ENCODE assay signal across 9 cellular contexts in the genomic region with DNA sequence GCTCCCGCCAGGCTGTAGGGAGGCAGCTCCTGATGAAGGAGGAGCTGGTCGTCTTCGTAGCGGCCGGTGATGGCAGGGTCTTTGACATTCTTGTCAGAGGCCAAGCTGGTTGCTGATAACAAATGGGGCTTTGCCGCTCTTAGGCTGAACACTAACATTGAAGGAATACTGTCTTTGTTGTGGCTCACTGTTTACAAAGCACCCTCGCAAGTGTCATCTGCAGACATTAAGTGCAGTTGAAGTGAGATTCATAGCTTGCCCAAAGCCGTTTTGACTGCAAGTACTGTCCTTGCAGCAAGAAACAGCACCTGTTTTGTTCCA. TPM values are rescaled to one million over a fixed set of nuclear protein-coding genes. Genes with fewer than 3 reads are reported as not detected.
DNase-seq lines count a peak whose midpoint lies in the region; ATAC-seq, FAIRE-seq and TF ChIP-seq lines count a peak whose summit lies in the region.
"Had no signal": no experiment of that assay in that cellular context is flagged by ENCODE, and none has a peak within 500 bp of the region (broad histone marks: within the 10 kb centered on the region; RNA-seq: fewer than 3 reads in every experiment).

No MANE protein-coding gene starts in this region.

- H3K27ac ChIP-seq in OCI-LY3 (ENCODE audit: low read length) (peak overlapping the region; percentile 41), epithelial cell of prostate (peak overlapping the region; percentile 79), pancreas (peak overlapping the region; percentile 89 to 99 (median 92))

- H3K4me3 ChIP-seq in OCI-LY3 (ENCODE audit: low read length), result peak overlapping the region; percentile 90
- peak overlapping the region; percentile 54 to 96 (median 92) for H3K4me3 ChIP-seq in pancreas

- FAIRE-seq in pancreas (lab: Jason Lieb, UNC), result no peak

- no peak for TF ChIP-seq CTCF in OCI-LY3 (IDR thresholded peaks at IDR 0.05; ENCODE audit: low read depth, low read length)
- TF ChIP-seq CTCF in pancreas (IDR thresholded peaks at IDR 0.05), result no peak

- no peaks in the 10 kb centered on the region for H3K9me3 ChIP-seq in OCI-LY3 (ENCODE audit: insufficient read depth, low read length)
- no peaks in the 10 kb centered on the region for H3K9me3 ChIP-seq in pancreas

- ATAC-seq in pancreas (peak in 2 of 4 donors; percentile 0 to 2), GM21786 (IDR thresholded peaks at IDR 0.05; ENCODE audit: unreplicated experiment) (no peak), GM19395 (IDR thresholded peaks at IDR 0.05; ENCODE audit: unreplicated experiment) (no peak), GM19351 (IDR thresholded peaks at IDR 0.05; ENCODE audit: unreplicated experiment) (no peak)

- H3K4me1 ChIP-seq in OCI-LY3 (ENCODE audit: low read length) (peaks cover 12% of the 10 kb centered on the region; the same call in 1 of the 2 replicates), pancreas (peaks cover 0 to 9% (median 6%) of the 10 kb centered on the region in 3 donors)

- intact Hi-C loops in pancreas (cut with DNase I), result no loop called here

- H2AFZ ChIP-seq in OCI-LY3 (ENCODE audit: low read depth, low read length), result peak overlapping the region; percentile 6; the same call in 1 of the 2 replicates

- peak overlapping the region; percentile 74 for H3K9ac ChIP-seq in OCI-LY3 (ENCODE audit: low read length)

- H4K20me1 ChIP-seq in OCI-LY3 (ENCODE audit: insufficient read depth, low read length), result no peaks in the 10 kb centered on the region

- peaks cover 30% of the 10 kb centered on the region for H3K79me2 ChIP-seq in OCI-LY3 (ENCODE audit: low read length)

- peak overlapping the region; percentile 94 for H3K4me2 ChIP-seq in OCI-LY3 (ENCODE audit: low read length)

- peak; percentile 31 for DNase-seq in H4 (ENCODE audit: low spot score)
- DNase-seq in epithelial cell of prostate (ENCODE audit: low read depth, low spot score), result no peak
- no peak for DNase-seq in pancreas
- DNase-seq in CD1c-positive myeloid dendritic cell (ENCODE audit: extremely low spot score), result no peak

- H3K36me3 ChIP-seq in OCI-LY3 (replicated peaks; ENCODE audit: low read depth, low read length), result no peaks in the 10 kb centered on the region
- no peaks in the 10 kb centered on the region for H3K36me3 ChIP-seq in pancreas

- WGBS in pancreas, 2 donors, result 0% methylated on average over 8 of the region's 8 CpGs

- H3K27me3 ChIP-seq in OCI-LY3 (ENCODE audit: low read depth, low read length), result no peaks in the 10 kb centered on the region
- H3K27me3 ChIP-seq in pancreas, result no peaks in the 10 kb centered on the region

RNA-seq across cellular contexts. Expression of a gene that starts 0.5 kb away (rescaled TPM):
- 26.2 TPM in 2 replicates for total RNA-seq in H4 (2014; rRNA removed; shearing (Covaris generic))
- 10 to 100 TPM; 13.4 to 20.7 (median 15.5) TPM for total RNA-seq in pancreas
- polyA plus RNA-seq in pancreas, result 1 to 10 TPM; 5.7 to 7.1 TPM

RNA-seq across cellular contexts. Expression of a gene that starts 34.2 kb away (rescaled TPM):
- 1.0 and 1.5 TPM in 2 replicates for total RNA-seq in H4 (2014; rRNA removed; shearing (Covaris generic))
- total RNA-seq in pancreas, result 10 to 100 TPM in 1 of 6 donors, 1 to 10 TPM in 5; 3.7 to 13.9 (median 5.9) TPM
- polyA plus RNA-seq in pancreas, result 1 to 10 TPM; 4.0 to 4.6 TPM
- total RNA-seq: activated CD8-positive, alpha-beta memory T cell treated with anti-CD3 and anti-CD28 coated beads for 36 hours had no signal

Comparison
In these comparisons a context has a peak if more than half of its experiments do, and no peak if none do; other contexts are left out.
1. H3K27ac ChIP-seq: peak in every context shown above with its lines; median percentile 92 in pancreas; 79 in epithelial cell of prostate; 41 in OCI-LY3.